ENCODE assay signal across 1 cellular context in genomic region chr2:230902180-230902899, GRCh38.
TF ChIP-seq lines count a peak whose summit lies in the region.

No MANE protein-coding gene starts in this region.

TF ChIP-seq in GM23338, 12 proteins besides CTCF, POLR2A, EP300 and RAD21 (continued from another document):
- TF ChIP-seq, protein P1, sequence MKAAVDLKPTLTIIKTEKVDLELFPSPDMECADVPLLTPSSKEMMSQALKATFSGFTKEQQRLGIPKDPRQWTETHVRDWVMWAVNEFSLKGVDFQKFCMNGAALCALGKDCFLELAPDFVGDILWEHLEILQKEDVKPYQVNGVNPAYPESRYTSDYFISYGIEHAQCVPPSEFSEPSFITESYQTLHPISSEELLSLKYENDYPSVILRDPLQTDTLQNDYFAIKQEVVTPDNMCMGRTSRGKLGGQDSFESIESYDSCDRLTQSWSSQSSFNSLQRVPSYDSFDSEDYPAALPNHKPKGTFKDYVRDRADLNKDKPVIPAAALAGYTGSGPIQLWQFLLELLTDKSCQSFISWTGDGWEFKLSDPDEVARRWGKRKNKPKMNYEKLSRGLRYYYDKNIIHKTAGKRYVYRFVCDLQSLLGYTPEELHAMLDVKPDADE (IDR thresholded peaks at IDR 0.05): 0 out of 2 replicates have a peak, but pooled peaks have one; percentile 34
- TF ChIP-seq EZH2 (IDR thresholded peaks at IDR 0.05; ENCODE audit: low read depth, unreplicated experiment) (no peak), NANOG (IDR thresholded peaks at IDR 0.05; ENCODE audit: borderline replicate concordance) (no peak), JUNB (IDR thresholded peaks at IDR 0.05; ENCODE audit: unreplicated experiment) (no peak), CREB1 (CRISPR knock-in tag; IDR thresholded peaks at IDR 0.05; ENCODE audit: low read depth) (no peak)
- TF ChIP-seq, protein P2, sequence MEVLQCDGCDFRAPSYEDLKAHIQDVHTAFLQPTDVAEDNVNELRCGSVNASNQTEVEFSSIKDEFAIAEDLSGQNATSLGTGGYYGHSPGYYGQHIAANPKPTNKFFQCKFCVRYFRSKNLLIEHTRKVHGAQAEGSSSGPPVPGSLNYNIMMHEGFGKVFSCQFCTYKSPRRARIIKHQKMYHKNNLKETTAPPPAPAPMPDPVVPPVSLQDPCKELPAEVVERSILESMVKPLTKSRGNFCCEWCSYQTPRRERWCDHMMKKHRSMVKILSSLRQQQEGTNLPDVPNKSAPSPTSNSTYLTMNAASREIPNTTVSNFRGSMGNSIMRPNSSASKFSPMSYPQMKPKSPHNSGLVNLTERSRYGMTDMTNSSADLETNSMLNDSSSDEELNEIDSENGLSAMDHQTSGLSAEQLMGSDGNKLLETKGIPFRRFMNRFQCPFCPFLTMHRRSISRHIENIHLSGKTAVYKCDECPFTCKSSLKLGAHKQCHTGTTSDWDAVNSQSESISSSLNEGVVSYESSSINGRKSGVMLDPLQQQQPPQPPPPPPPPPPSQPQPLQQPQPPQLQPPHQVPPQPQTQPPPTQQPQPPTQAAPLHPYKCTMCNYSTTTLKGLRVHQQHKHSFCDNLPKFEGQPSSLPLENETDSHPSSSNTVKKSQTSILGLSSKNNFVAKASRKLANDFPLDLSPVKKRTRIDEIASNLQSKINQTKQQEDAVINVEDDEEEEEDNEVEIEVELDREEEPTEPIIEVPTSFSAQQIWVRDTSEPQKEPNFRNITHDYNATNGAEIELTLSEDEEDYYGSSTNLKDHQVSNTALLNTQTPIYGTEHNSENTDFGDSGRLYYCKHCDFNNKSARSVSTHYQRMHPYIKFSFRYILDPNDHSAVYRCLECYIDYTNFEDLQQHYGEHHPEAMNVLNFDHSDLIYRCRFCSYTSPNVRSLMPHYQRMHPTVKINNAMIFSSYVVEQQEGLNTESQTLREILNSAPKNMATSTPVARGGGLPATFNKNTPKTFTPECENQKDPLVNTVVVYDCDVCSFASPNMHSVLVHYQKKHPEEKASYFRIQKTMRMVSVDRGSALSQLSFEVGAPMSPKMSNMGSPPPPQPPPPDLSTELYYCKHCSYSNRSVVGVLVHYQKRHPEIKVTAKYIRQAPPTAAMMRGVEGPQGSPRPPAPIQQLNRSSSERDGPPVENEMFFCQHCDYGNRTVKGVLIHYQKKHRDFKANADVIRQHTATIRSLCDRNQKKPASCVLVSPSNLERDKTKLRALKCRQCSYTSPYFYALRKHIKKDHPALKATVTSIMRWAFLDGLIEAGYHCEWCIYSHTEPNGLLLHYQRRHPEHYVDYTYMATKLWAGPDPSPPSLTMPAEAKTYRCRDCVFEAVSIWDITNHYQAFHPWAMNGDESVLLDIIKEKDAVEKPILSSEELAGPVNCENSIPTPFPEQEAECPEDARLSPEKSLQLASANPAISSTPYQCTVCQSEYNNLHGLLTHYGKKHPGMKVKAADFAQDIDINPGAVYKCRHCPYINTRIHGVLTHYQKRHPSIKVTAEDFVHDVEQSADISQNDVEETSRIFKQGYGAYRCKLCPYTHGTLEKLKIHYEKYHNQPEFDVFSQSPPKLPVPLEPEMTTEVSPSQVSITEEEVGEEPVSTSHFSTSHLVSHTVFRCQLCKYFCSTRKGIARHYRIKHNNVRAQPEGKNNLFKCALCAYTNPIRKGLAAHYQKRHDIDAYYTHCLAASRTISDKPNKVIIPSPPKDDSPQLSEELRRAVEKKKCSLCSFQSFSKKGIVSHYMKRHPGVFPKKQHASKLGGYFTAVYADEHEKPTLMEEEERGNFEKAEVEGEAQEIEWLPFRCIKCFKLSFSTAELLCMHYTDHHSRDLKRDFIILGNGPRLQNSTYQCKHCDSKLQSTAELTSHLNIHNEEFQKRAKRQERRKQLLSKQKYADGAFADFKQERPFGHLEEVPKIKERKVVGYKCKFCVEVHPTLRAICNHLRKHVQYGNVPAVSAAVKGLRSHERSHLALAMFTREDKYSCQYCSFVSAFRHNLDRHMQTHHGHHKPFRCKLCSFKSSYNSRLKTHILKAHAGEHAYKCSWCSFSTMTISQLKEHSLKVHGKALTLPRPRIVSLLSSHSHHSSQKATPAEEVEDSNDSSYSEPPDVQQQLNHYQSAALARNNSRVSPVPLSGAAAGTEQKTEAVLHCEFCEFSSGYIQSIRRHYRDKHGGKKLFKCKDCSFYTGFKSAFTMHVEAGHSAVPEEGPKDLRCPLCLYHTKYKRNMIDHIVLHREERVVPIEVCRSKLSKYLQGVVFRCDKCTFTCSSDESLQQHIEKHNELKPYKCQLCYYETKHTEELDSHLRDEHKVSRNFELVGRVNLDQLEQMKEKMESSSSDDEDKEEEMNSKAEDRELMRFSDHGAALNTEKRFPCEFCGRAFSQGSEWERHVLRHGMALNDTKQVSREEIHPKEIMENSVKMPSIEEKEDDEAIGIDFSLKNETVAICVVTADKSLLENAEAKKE (CRISPR knock-in tag; IDR thresholded peaks at IDR 0.05): peak; percentile 76
TF ChIP-seq in GM23338: peak in this region for 3.
